In genomic region chr2:157320409-157320808, GRCh38 we compare ENCODE assay signal across 24 cellular contexts. TPM values are rescaled to one million over a fixed set of nuclear protein-coding genes. Genes with fewer than 3 reads are reported as not detected.
DNase-seq lines count a peak whose midpoint lies in the region; ATAC-seq and TF ChIP-seq lines count a peak whose summit lies in the region.
"Had no signal": no experiment of that assay in that cellular context is flagged by ENCODE, and none has a peak within 500 bp of the region (broad histone marks: within the 10 kb centered on the region; RNA-seq: fewer than 3 reads in every experiment).

No MANE protein-coding gene starts in this region.

- H3K9me3 Mint-ChIP-seq in activated CD8-positive, alpha-beta T cell treated with anti-CD3 and anti-CD28 coated beads for 36 hours: peaks cover 2% of the 10 kb centered on the region
- H3K9me3 Mint-ChIP-seq: CD14-positive monocyte; CD8-positive, alpha-beta memory T cell had no signal

- POLR2A ChIA-PET in activated CD8-positive, alpha-beta T cell treated with anti-CD3 and anti-CD28 coated beads for 36 hours (lab: Charles Lee): interaction anchor here (0.8 kb wide), 1 partner anchor 9 kb away, joined by 3 read pairs; no protein-coding TSS in a partner anchor

- CTCF ChIA-PET in activated CD8-positive, alpha-beta T cell treated with anti-CD3 and anti-CD28 coated beads for 36 hours (lab: Charles Lee): interaction anchor here (1.5 to 16.6 kb wide), 4 partner anchors 7 to 16 kb away, joined by 4 to 246 read pairs (median 46); partner anchors contain the start of gene ERMN

- peaks cover 23% of the 10 kb centered on the region for H3K4me1 Mint-ChIP-seq in activated CD8-positive, alpha-beta T cell treated with anti-CD3 and anti-CD28 coated beads for 36 hours (ENCODE audit: low read depth)
- H3K4me1 Mint-ChIP-seq: CD8-positive, alpha-beta memory T cell had no signal

- ATAC-seq in activated CD8-positive, alpha-beta T cell treated with anti-CD3 and anti-CD28 coated beads for 36 hours: no peak

- intact Hi-C loops in activated CD8-positive, alpha-beta T cell treated with anti-CD3 and anti-CD28 coated beads for 36 hours (cut with micrococcal nuclease): no loop called here

- DNase-seq in NCI-H748 (lab: John Stamatoyannopoulos, UW; ENCODE audit: unreplicated experiment) (peak; percentile 35), NCI-H748 treated with DMSO at 0.1 percent for 48 hours (lab: John Stamatoyannopoulos, UW) (no peak), inferior parietal cortex (ENCODE audit: extremely low spot score) (peak; percentile 64), putamen (ENCODE audit: low spot score) (peak; percentile 83), COR-L47 (lab: John Stamatoyannopoulos, UW) (no peak), SIG-M5 (lab: John Stamatoyannopoulos, UW) (no peak)
- DNase-seq in activated CD8-positive, alpha-beta T cell treated with anti-CD3 and anti-CD28 coated beads for 36 hours: no peak
- DNase-seq: BE2C; Calu3; CD8-positive, alpha-beta memory T cell; DMS79 treated with DMSO at 0.1 percent for 48 hours; GF-D8; KBM-7; MV-4-11; NCI-H1105; NCI-H1436 treated with DMSO at 0.1 percent for 48 hours; NCI-H1930; NCI-H2107; NCI-H526 treated with DMSO at 0.1 percent for 48 hours; SK-N-SH had no signal

- H3K4me3 Mint-ChIP-seq in activated CD8-positive, alpha-beta T cell treated with anti-CD3 and anti-CD28 coated beads for 36 hours: no peak overlapping the region
- H3K4me3 Mint-ChIP-seq: CD14-positive monocyte; CD8-positive, alpha-beta memory T cell had no signal

- peaks cover 13% of the 10 kb centered on the region for H3K36me3 Mint-ChIP-seq in activated CD8-positive, alpha-beta T cell treated with anti-CD3 and anti-CD28 coated beads for 36 hours (ENCODE audit: low read depth)

- no peaks in the 10 kb centered on the region for H3K27me3 Mint-ChIP-seq in activated CD8-positive, alpha-beta T cell treated with anti-CD3 and anti-CD28 coated beads for 36 hours
- H3K27me3 Mint-ChIP-seq: CD8-positive, alpha-beta memory T cell had no signal

- TF ChIP-seq CTCF in activated CD8-positive, alpha-beta T cell treated with anti-CD3 and anti-CD28 coated beads for 36 hours (IDR thresholded peaks at IDR 0.05): no peak

- H3K27ac Mint-ChIP-seq in activated CD8-positive, alpha-beta T cell treated with anti-CD3 and anti-CD28 coated beads for 36 hours: no peak overlapping the region
- H3K27ac Mint-ChIP-seq: CD14-positive monocyte; CD8-positive, alpha-beta memory T cell had no signal

RNA-seq across cellular contexts. Expression of gene ERMN, which starts 5.2 kb away (rescaled TPM):
- total RNA-seq in activated CD8-positive, alpha-beta T cell treated with anti-CD3 and anti-CD28 coated beads for 36 hours: 1 to 10 TPM in 1 of 2 experiments, under 1 TPM in 1; 0.87 to 1.3 TPM
- total RNA-seq: Calu3, LHCN-M2, MCF 10A, NCI-H460 had no signal

Comparison
In these comparisons a context has a peak if more than half of its experiments do, and no peak if none do; other contexts are left out.
1. DNase-seq: peak in NCI-H748 (single experiment), inferior parietal cortex (single experiment) and putamen (single experiment); none in NCI-H748 treated with DMSO at 0.1 percent for 48 hours (single experiment), COR-L47 (single experiment), activated CD8-positive, alpha-beta T cell treated with anti-CD3 and anti-CD28 coated beads for 36 hours (single experiment) and SIG-M5 (single experiment).